13 cellular contexts compared by ENCODE assay signal in the genomic region with DNA sequence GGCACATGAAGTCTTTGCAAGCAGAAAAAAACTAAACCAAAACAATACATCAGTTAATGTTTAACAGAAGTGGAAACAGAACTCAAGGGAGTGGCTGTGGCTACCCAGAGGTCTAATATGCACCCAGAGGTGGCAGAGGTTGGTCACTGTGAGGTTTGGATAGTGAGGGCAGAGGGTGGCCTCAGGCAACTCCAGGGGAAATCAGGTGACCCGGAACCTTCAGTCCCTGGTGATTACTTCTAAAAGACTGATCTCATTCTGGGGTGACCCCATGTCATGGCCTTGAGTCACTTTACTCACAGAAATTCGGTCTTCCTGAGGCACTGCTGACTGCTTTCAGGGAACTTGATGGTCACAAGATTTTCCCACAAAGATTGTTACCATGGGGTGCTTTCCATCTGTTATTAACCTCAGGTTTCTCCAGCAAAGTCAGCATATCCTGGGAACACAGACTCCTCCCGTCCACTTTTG.
DNase-seq lines count a peak whose midpoint lies in the region; ATAC-seq and TF ChIP-seq lines count a peak whose summit lies in the region.
"Had no signal": no experiment of that assay in that cellular context is flagged by ENCODE, and none has a peak within 500 bp of the region (broad histone marks: within the 10 kb centered on the region; RNA-seq: fewer than 3 reads in every experiment).

No MANE protein-coding gene starts in this region.

- H3K9ac ChIP-seq in PC-3 (ENCODE audit: low read length), result no peak overlapping the region

- CTCF ChIA-PET in PC-3 (lab: Charles Lee), result no interaction called here

- no TSS peak for BruUV-seq in PC-3 (replicated peaks; lab: Mats Ljungman, UMichigan)

- H3K27ac ChIP-seq in hepatocyte (no peak overlapping the region), PC-3 (ENCODE audit: low read length) (no peak overlapping the region)
- H3K27ac ChIP-seq: esophagus muscularis mucosa had no signal

- intact Hi-C loops in left colon (cut with DNase I, micrococcal nuclease), result loop anchor here in 1 of 2 donors (10.0 kb wide), 1 partner anchor 412 kb away; no protein-coding TSS in a partner anchor
- intact Hi-C loops in PC-3 (cut with micrococcal nuclease), result no loop called here

- H3K27me3 ChIP-seq in hepatocyte (no peaks in the 10 kb centered on the region), PC-3 (ENCODE audit: low read length) (no peaks in the 10 kb centered on the region)
- H3K27me3 ChIP-seq: esophagus muscularis mucosa had no signal

- H3K79me2 ChIP-seq in hepatocyte (no peaks in the 10 kb centered on the region), PC-3 (ENCODE audit: low read length) (no peaks in the 10 kb centered on the region)

- H3K9me2 ChIP-seq in hepatocyte (replicated peaks; ENCODE audit: insufficient read depth) (no peaks in the 10 kb centered on the region), PC-3 (replicated peaks; ENCODE audit: low read length) (no peaks in the 10 kb centered on the region)

- H3K4me2 ChIP-seq in hepatocyte, result no peak overlapping the region
- no peak overlapping the region for H3K4me2 ChIP-seq in PC-3 (ENCODE audit: low read length)

- DNase-seq in Caki2 (ENCODE audit: low read depth) (peak; percentile 88), left colon (no peak), hepatocyte (ENCODE audit: low spot score) (no peak), NCI-H1417 treated with DMSO at 0.1 percent for 48 hours (lab: John Stamatoyannopoulos, UW) (no peak), PC-3 (no peak)
- no peak for DNase-seq in activated CD4-positive, alpha-beta T cell treated with anti-CD3 and anti-CD28 coated beads for 4 hours
- DNase-seq: DMS79, NCI-H146, posterior cingulate gyrus had no signal

- no peaks in the 10 kb centered on the region for H4K20me1 ChIP-seq in hepatocyte (ENCODE audit: insufficient read depth, poor library complexity, severe bottlenecking)
- no peaks in the 10 kb centered on the region for H4K20me1 ChIP-seq in PC-3 (ENCODE audit: low read length)

- no peak overlapping the region for H2AFZ ChIP-seq in hepatocyte
- H2AFZ ChIP-seq in PC-3 (ENCODE audit: low read length), result no peak overlapping the region

- ATAC-seq in GM19463 (IDR thresholded peaks at IDR 0.05; ENCODE audit: unreplicated experiment) (peak; percentile 81), HG03354 (IDR thresholded peaks at IDR 0.05; ENCODE audit: poor library complexity, severe bottlenecking, unreplicated experiment) (peak; percentile 62), left colon (peak; percentile 69), PC-3 (no peak)
- ATAC-seq: Right ventricle myocardium inferior had no signal

- H3K4me1 ChIP-seq in hepatocyte (ENCODE audit: insufficient read depth) (peaks cover 8% of the 10 kb centered on the region), PC-3 (ENCODE audit: insufficient read depth, low read length) (peaks cover 1% of the 10 kb centered on the region; the same call in 1 of the 2 replicates)

- no peaks in the 10 kb centered on the region for H3F3A ChIP-seq in PC-3 (ENCODE audit: low read length, unreplicated experiment)

- in situ Hi-C loops in Caki2 (cut with HindIII; ENCODE audit: low pct_unique_long_range_greater_than_20kb, low sequenced_read_pairs), result no loop called here

- no peak for TF ChIP-seq CTCF in hepatocyte (IDR thresholded peaks at IDR 0.05; ENCODE audit: poor library complexity)
- no peak for TF ChIP-seq CTCF in PC-3 (conservative IDR thresholded peaks at IDR 0.05; ENCODE audit: low read depth, low read length)

- POLR2A ChIA-PET in PC-3 (lab: Charles Lee; ENCODE audit: unreplicated experiment), result no interaction called here

- 76% methylated on average over 3 of the region's 3 CpGs for WGBS in hepatocyte (ENCODE audit: low lambda C conversion rate, missing lambda C conversion rate)

- H3K4me3 ChIP-seq in hepatocyte, result no peak overlapping the region
- no peak overlapping the region for H3K4me3 ChIP-seq in PC-3 (ENCODE audit: low read length)
- H3K4me3 ChIP-seq: esophagus muscularis mucosa had no signal

- no peaks in the 10 kb centered on the region for H3K9me3 ChIP-seq in hepatocyte (ENCODE audit: low read depth)
- no peaks in the 10 kb centered on the region for H3K9me3 ChIP-seq in PC-3 (ENCODE audit: low read length)
- H3K9me3 ChIP-seq: esophagus muscularis mucosa had no signal

- no peaks in the 10 kb centered on the region for H3K36me3 ChIP-seq in hepatocyte (replicated peaks; ENCODE audit: insufficient read depth, low read depth)
- no peaks in the 10 kb centered on the region for H3K36me3 ChIP-seq in PC-3 (ENCODE audit: low read depth, low read length)
- H3K36me3 ChIP-seq: esophagus muscularis mucosa had no signal
